Comparison of ENCODE assay signal across 12 cellular contexts in the genomic region with DNA sequence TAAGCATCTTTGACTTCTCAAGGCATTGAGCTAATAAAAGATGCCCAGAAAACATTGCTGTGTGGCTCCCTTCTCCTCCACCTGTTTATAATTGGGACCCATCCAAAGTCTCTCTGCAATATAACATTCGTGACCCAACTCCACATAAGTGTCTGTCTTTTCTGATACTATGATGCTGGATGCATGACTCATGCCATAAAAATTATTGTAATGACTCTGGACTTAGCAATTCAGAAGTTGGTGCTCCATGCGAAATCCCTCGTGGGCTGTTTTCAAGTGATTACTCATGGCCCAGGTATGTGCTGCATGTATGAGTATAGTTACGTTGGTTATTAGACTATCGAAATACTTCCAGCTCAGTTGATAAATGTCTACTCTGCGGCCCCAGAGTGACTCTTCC. TPM values are rescaled to one million over a fixed set of nuclear protein-coding genes. Genes with fewer than 3 reads are reported as not detected.
DNase-seq lines count a peak whose midpoint lies in the region; ATAC-seq and TF ChIP-seq lines count a peak whose summit lies in the region.
"Had no signal": no experiment of that assay in that cellular context is flagged by ENCODE, and none has a peak within 500 bp of the region (broad histone marks: within the 10 kb centered on the region; RNA-seq: fewer than 3 reads in every experiment).

No MANE protein-coding gene starts in this region.

- DNase-seq in activated T-cell treated with anti-CD3 and anti-CD28 coated beads, Interleukin-2, amount 50 U/mL, for 4 hours, result no peak
- no peak for DNase-seq in activated T-cell treated with anti-CD3 and anti-CD28 coated beads, Interleukin-2, amount 50 U/mL, for 24 hours
- DNase-seq in hepatic stellate cell (ENCODE audit: low spot score), result peak; percentile 77
- DNase-seq in testis, result no peak
- no peak for DNase-seq in CD1c-positive myeloid dendritic cell (ENCODE audit: extremely low spot score)
- DNase-seq: activated B cell treated with CpG ODN at 0.5 μM for 24 hours; activated naive CD8-positive, alpha-beta T cell treated with anti-CD3 and anti-CD28 coated beads, Interleukin-2, amount 10 ng/mL, durations not matched to agents 7 days and 5 days; NCI-H774 had no signal

- TF ChIP-seq POLR2A in testis (IDR thresholded peaks at IDR 0.05), result no peak

- no peaks in the 10 kb centered on the region for H3K36me3 Mint-ChIP-seq in activated T-cell treated with anti-CD3 and anti-CD28 coated beads, Interleukin-2, amount 50 U/mL, for 4 hours (ENCODE audit: insufficient read depth)
- H3K36me3 Mint-ChIP-seq in activated T-cell treated with anti-CD3 and anti-CD28 coated beads, Interleukin-2, amount 50 U/mL, for 24 hours (ENCODE audit: low read depth), result no peaks in the 10 kb centered on the region
- H3K36me3 Mint-ChIP-seq in activated T-helper 17 cell treated with anti-CD3 and anti-CD28 coated beads, Interleukin-2, amount 50 U/mL, for 72 hours (ENCODE audit: low read depth), result no peaks in the 10 kb centered on the region
- H3K36me3 Mint-ChIP-seq: activated naive CD8-positive, alpha-beta T cell treated with anti-CD3 and anti-CD28 coated beads, Interleukin-2, amount 10 ng/mL, durations not matched to agents 7 days and 5 days had no signal

- intact Hi-C loops in testis (cut with DNase I; ENCODE audit: low total_unique reads), result no loop called here

- H3K4me1 ChIP-seq in testis, result no peaks in the 10 kb centered on the region

- H3K9me3 Mint-ChIP-seq in activated T-cell treated with anti-CD3 and anti-CD28 coated beads, Interleukin-2, amount 50 U/mL, for 4 hours, result no peaks in the 10 kb centered on the region
- H3K9me3 Mint-ChIP-seq in activated T-cell treated with anti-CD3 and anti-CD28 coated beads, Interleukin-2, amount 50 U/mL, for 24 hours, result no peaks in the 10 kb centered on the region
- H3K9me3 Mint-ChIP-seq in activated T-helper 17 cell treated with anti-CD3 and anti-CD28 coated beads, Interleukin-2, amount 50 U/mL, for 72 hours, result no peaks in the 10 kb centered on the region
- H3K9me3 Mint-ChIP-seq: activated B cell treated with CpG ODN at 0.5 μM for 24 hours; activated naive CD8-positive, alpha-beta T cell treated with anti-CD3 and anti-CD28 coated beads, Interleukin-2, amount 10 ng/mL, durations not matched to agents 7 days and 5 days had no signal

- WGBS in testis, 2 donors, result 88 to 91% methylated on average over 6 of the region's 6 CpGs

- H3K36me3 ChIP-seq in testis (ENCODE audit: low read depth, missing control alignments), result no peaks in the 10 kb centered on the region
- H3K36me3 ChIP-seq: BLaER1 had no signal

- TF ChIP-seq CTCF in testis (IDR thresholded peaks at IDR 0.05), result no peak

- H3K27me3 ChIP-seq in testis, result no peaks in the 10 kb centered on the region
- H3K27me3 ChIP-seq: BLaER1 had no signal

- H3K27ac Mint-ChIP-seq in activated T-cell treated with anti-CD3 and anti-CD28 coated beads, Interleukin-2, amount 50 U/mL, for 24 hours, result no peak overlapping the region
- H3K27ac Mint-ChIP-seq in activated T-helper 17 cell treated with anti-CD3 and anti-CD28 coated beads, Interleukin-2, amount 50 U/mL, for 72 hours, result no peak overlapping the region
- H3K27ac Mint-ChIP-seq: activated B cell treated with CpG ODN at 0.5 μM for 24 hours; activated naive CD8-positive, alpha-beta T cell treated with anti-CD3 and anti-CD28 coated beads, Interleukin-2, amount 10 ng/mL, durations not matched to agents 7 days and 5 days had no signal

- no peak overlapping the region for H3K4me3 Mint-ChIP-seq in activated T-cell treated with anti-CD3 and anti-CD28 coated beads, Interleukin-2, amount 50 U/mL, for 4 hours
- H3K4me3 Mint-ChIP-seq in activated T-cell treated with anti-CD3 and anti-CD28 coated beads, Interleukin-2, amount 50 U/mL, for 24 hours, result no peak overlapping the region
- no peak overlapping the region for H3K4me3 Mint-ChIP-seq in activated T-helper 17 cell treated with anti-CD3 and anti-CD28 coated beads, Interleukin-2, amount 50 U/mL, for 72 hours
- H3K4me3 Mint-ChIP-seq: activated B cell treated with CpG ODN at 0.5 μM for 24 hours; activated naive CD8-positive, alpha-beta T cell treated with anti-CD3 and anti-CD28 coated beads, Interleukin-2, amount 10 ng/mL, durations not matched to agents 7 days and 5 days had no signal

- no peak overlapping the region for H3K27ac ChIP-seq in testis
- H3K27ac ChIP-seq: BLaER1 had no signal

- H3K4me1 Mint-ChIP-seq in activated T-cell treated with anti-CD3 and anti-CD28 coated beads, Interleukin-2, amount 50 U/mL, for 4 hours (ENCODE audit: low read depth), result no peaks in the 10 kb centered on the region
- no peaks in the 10 kb centered on the region for H3K4me1 Mint-ChIP-seq in activated T-cell treated with anti-CD3 and anti-CD28 coated beads, Interleukin-2, amount 50 U/mL, for 24 hours (ENCODE audit: low read depth)
- H3K4me1 Mint-ChIP-seq in activated T-helper 17 cell treated with anti-CD3 and anti-CD28 coated beads, Interleukin-2, amount 50 U/mL, for 72 hours, result no peaks in the 10 kb centered on the region
- H3K4me1 Mint-ChIP-seq: activated B cell treated with CpG ODN at 0.5 μM for 24 hours; activated naive CD8-positive, alpha-beta T cell treated with anti-CD3 and anti-CD28 coated beads, Interleukin-2, amount 10 ng/mL, durations not matched to agents 7 days and 5 days had no signal

- peak; percentile 30 to 54 for ATAC-seq in activated T-cell treated with anti-CD3 and anti-CD28 coated beads, Interleukin-2, amount 50 U/mL, for 4 hours
- peak; percentile 18 for ATAC-seq in activated T-helper 17 cell treated with anti-CD3 and anti-CD28 coated beads, Interleukin-2, amount 50 U/mL, for 72 hours (replicated peaks)
- ATAC-seq in HG03025 (IDR thresholded peaks at IDR 0.05; ENCODE audit: low FRiP score, unreplicated experiment), result no peak
- no peak for ATAC-seq in GM21526 (IDR thresholded peaks at IDR 0.05; ENCODE audit: low FRiP score, unreplicated experiment)

- peaks cover 54% of the 10 kb centered on the region for H3K27me3 Mint-ChIP-seq in activated T-cell treated with anti-CD3 and anti-CD28 coated beads, Interleukin-2, amount 50 U/mL, for 4 hours (ENCODE audit: low read depth)
- H3K27me3 Mint-ChIP-seq in activated T-cell treated with anti-CD3 and anti-CD28 coated beads, Interleukin-2, amount 50 U/mL, for 24 hours, result peaks cover 72% of the 10 kb centered on the region
- peaks cover 49% of the 10 kb centered on the region for H3K27me3 Mint-ChIP-seq in activated T-helper 17 cell treated with anti-CD3 and anti-CD28 coated beads, Interleukin-2, amount 50 U/mL, for 72 hours

- H3K9me3 ChIP-seq in testis, result no peaks in the 10 kb centered on the region
- H3K9me3 ChIP-seq: BLaER1 had no signal

- no peak overlapping the region for H3K4me3 ChIP-seq in testis
- H3K4me3 ChIP-seq: BLaER1 had no signal

RNA-seq across cellular contexts. Expression of a gene that starts 11.7 kb away (rescaled TPM):
- 1 to 10 TPM; 1.5 to 2.7 (median 1.6) TPM for total RNA-seq in activated T-cell treated with anti-CD3 and anti-CD28 coated beads, Interleukin-2, amount 50 U/mL, for 4 hours
- under 1 TPM; 0.21 to 0.48 TPM for total RNA-seq in activated T-helper 17 cell treated with anti-CD3 and anti-CD28 coated beads, Interleukin-2, amount 50 U/mL, for 72 hours
- 1 to 10 TPM; 2.8 to 5.1 TPM for total RNA-seq in testis
- polyA plus RNA-seq in testis (ENCODE audit: insufficient read depth, low read depth, low replicate concordance), result 2.0 TPM

RNA-seq across cellular contexts. Expression of a gene that starts 32.7 kb away (rescaled TPM):
- 10 to 100 TPM; 38.6 to 48.5 (median 45.3) TPM for total RNA-seq in activated T-cell treated with anti-CD3 and anti-CD28 coated beads, Interleukin-2, amount 50 U/mL, for 4 hours
- 10 to 100 TPM; 14.3 to 17.7 TPM for total RNA-seq in activated T-helper 17 cell treated with anti-CD3 and anti-CD28 coated beads, Interleukin-2, amount 50 U/mL, for 72 hours
- total RNA-seq in testis, result 10 to 100 TPM; 37.1 to 42.3 TPM
- 41.6 TPM for polyA plus RNA-seq in testis (ENCODE audit: insufficient read depth, low read depth, low replicate concordance)

Comparison
In these comparisons a context has a peak if more than half of its experiments do, and no peak if none do; other contexts are left out.
1. ATAC-seq: peak in activated T-cell treated with anti-CD3 and anti-CD28 coated beads, Interleukin-2, amount 50 U/mL, for 4 hours (2 of 2) and activated T-helper 17 cell treated with anti-CD3 and anti-CD28 coated beads, Interleukin-2, amount 50 U/mL, for 72 hours (single experiment); none in HG03025 (single experiment) and GM21526 (single experiment).